8 cellular contexts compared by ENCODE assay signal in the genomic region with DNA sequence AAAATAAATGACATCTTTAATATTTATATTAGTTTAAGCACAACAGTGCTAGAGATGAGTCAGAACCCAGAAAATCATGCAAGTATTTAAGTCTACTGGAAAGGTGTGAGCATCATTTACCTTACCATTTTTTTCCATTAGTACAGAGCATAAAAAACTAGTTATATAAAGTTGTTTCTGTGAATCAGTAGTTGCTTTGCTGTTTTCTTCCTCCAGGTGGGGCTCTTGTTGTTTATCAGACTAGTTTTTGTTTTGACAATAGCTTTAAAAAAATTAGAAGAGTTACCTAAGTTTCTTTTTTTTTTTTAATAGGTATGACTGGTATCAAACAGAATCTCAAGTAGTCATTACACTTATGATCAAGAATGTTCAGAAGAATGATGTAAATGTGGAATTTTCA. TPM values are rescaled to one million over a fixed set of nuclear protein-coding genes. Genes with fewer than 3 reads are reported as not detected.
DNase-seq lines count a peak whose midpoint lies in the region; ATAC-seq and TF ChIP-seq lines count a peak whose summit lies in the region.

No MANE protein-coding gene starts in this region.

- no peak overlapping the region for H3K27ac ChIP-seq in aorta (ENCODE audit: low read depth in 1 of 2, low read length in 2 of 2)

- H3K27me3 ChIP-seq in aorta (ENCODE audit: control insufficient read depth in 1 of 2, insufficient read depth in 2 of 2, low read length in 1 of 2), result no peaks in the 10 kb centered on the region

- peak; percentile 43 for ATAC-seq in stimulated activated naive CD8-positive, alpha-beta T cell treated with anti-CD3 and anti-CD28 coated beads, Interleukin-15, Interleukin-2, amounts not matched to agents 100 U/mL and 50 U/mL, for 24 hours
- no peak for ATAC-seq in aorta (ENCODE audit: low FRiP score)
- no peak for ATAC-seq in GM18511 (IDR thresholded peaks at IDR 0.05; ENCODE audit: unreplicated experiment)

- peaks cover 7% of the 10 kb centered on the region for H3K4me1 Mint-ChIP-seq in activated naive CD4-positive, alpha-beta T cell treated with anti-CD3 and anti-CD28 coated beads, Interleukin-2, amount 50 U/mL, for 24 hours

- no peak for TF ChIP-seq POLR2A in erythroblast (IDR thresholded peaks at IDR 0.05; ENCODE audit: low read length)

- intact Hi-C loops in aorta (cut with DNase I), result no loop called here

- H3K4me1 ChIP-seq in aorta (ENCODE audit: control insufficient read depth in 1 of 2, insufficient read depth in 2 of 2, low read length in 2 of 2), result no peaks in the 10 kb centered on the region

- H3K4me3 ChIP-seq in aorta (ENCODE audit: low read length in 2 of 2), result no peak overlapping the region

- no peak overlapping the region for H3K4me3 Mint-ChIP-seq in activated naive CD4-positive, alpha-beta T cell treated with anti-CD3 and anti-CD28 coated beads, Interleukin-2, amount 50 U/mL, for 24 hours

- no peaks in the 10 kb centered on the region for H3K9me3 Mint-ChIP-seq in activated naive CD4-positive, alpha-beta T cell treated with anti-CD3 and anti-CD28 coated beads, Interleukin-2, amount 50 U/mL, for 24 hours

- H3K36me3 ChIP-seq in aorta (ENCODE audit: control insufficient read depth in 1 of 2, insufficient read depth in 2 of 2, low read length in 1 of 2), result peaks cover 0 to 3% of the 10 kb centered on the region in 2 donors

- DNase-seq in activated naive CD4-positive, alpha-beta T cell treated with Interleukin-2 at 50 U/mL for 16 hours, result no peak
- DNase-seq in NCI-H524 treated with DMSO at 0.1 percent for 48 hours (lab: John Stamatoyannopoulos, UW) (peak; percentile 0), erythroblast (lab: John Stamatoyannopoulos, UW) (peak; percentile 7 to 36), aorta (no peak), NCI-H187 (lab: John Stamatoyannopoulos, UW) (no peak)
- no peak for DNase-seq in stimulated activated naive CD8-positive, alpha-beta T cell treated with anti-CD3 and anti-CD28 coated beads, Interleukin-15, Interleukin-2, amounts not matched to agents 100 U/mL and 50 U/mL, for 24 hours

- H3K9me3 ChIP-seq in aorta (ENCODE audit: control insufficient read depth, low read length), result no peaks in the 10 kb centered on the region

- peak overlapping the region; percentile 8 for H3K27ac Mint-ChIP-seq in activated naive CD4-positive, alpha-beta T cell treated with anti-CD3 and anti-CD28 coated beads, Interleukin-2, amount 50 U/mL, for 24 hours

- H3K36me3 Mint-ChIP-seq in activated naive CD4-positive, alpha-beta T cell treated with anti-CD3 and anti-CD28 coated beads, Interleukin-2, amount 50 U/mL, for 24 hours, result peaks cover 7% of the 10 kb centered on the region

- H3K27me3 Mint-ChIP-seq in activated naive CD4-positive, alpha-beta T cell treated with anti-CD3 and anti-CD28 coated beads, Interleukin-2, amount 50 U/mL, for 24 hours, result no peaks in the 10 kb centered on the region

RNA-seq across cellular contexts. Expression of a gene that starts 12.7 kb away (rescaled TPM):
- total RNA-seq in aorta, result 10 to 100 TPM; 44.2 to 44.4 TPM
- 10 to 100 TPM; 30.2 to 36.4 TPM for polyA plus RNA-seq in aorta

RNA-seq across cellular contexts. Expression of a gene that starts 23.1 kb away (rescaled TPM):
- 1 to 10 TPM; 5.0 to 9.9 TPM for total RNA-seq in aorta
- 10 to 100 TPM in 1 of 2 donors, 1 to 10 TPM in 1; 6.9 to 14.4 TPM for polyA plus RNA-seq in aorta

Comparison
In these comparisons a context has a peak if more than half of its experiments do, and no peak if none do; other contexts are left out.
1. DNase-seq: peak in NCI-H524 treated with DMSO at 0.1 percent for 48 hours (single experiment) and erythroblast (2 of 2); none in activated naive CD4-positive, alpha-beta T cell treated with Interleukin-2 at 50 U/mL for 16 hours (single experiment), stimulated activated naive CD8-positive, alpha-beta T cell treated with anti-CD3 and anti-CD28 coated beads, Interleukin-15, Interleukin-2, amounts not matched to agents 100 U/mL and 50 U/mL, for 24 hours (single experiment), aorta (0 of 2) and NCI-H187 (0 of 2).